In the genomic region with DNA sequence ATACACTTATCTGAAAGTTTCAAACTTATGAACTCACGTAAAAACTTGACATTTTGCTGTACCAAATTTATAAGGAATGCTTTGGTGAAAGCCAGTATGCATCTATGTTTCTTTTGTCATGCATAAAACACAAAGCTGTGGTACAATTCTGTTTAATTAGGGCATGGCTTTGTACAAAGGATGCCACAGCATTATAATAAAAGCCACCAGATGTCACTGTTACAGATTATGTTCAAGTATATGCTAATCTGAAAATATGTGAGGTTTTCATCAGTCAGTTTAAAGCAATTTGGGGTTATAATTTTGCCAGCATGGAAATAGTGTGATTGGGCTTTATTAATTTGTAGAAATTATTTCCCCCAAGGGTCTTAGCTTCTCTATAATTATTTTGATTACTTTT, we compare ENCODE assay signal across 10 cellular contexts.
A peak's percentile ranks its signal among the peaks of the same experiment; 100 is the strongest.
DNase-seq lines count a peak whose midpoint lies in the region; ATAC-seq and TF ChIP-seq lines count a peak whose summit lies in the region.
"Had no signal": no experiment of that assay in that cellular context is flagged by ENCODE, and none has a peak within 500 bp of the region (broad histone marks: within the 10 kb centered on the region; RNA-seq: fewer than 3 reads in every experiment).

No MANE protein-coding gene starts in this region.

- no peak overlapping the region for H3K27ac ChIP-seq in lower lobe of right lung
- H3K27ac ChIP-seq: gastroesophageal sphincter had no signal

- no peak overlapping the region for H3K4me3 ChIP-seq in lower lobe of right lung
- H3K4me3 ChIP-seq: gastroesophageal sphincter had no signal

- TF ChIP-seq CTCF in GM12873 (IDR thresholded peaks at IDR 0.05; ENCODE audit: insufficient read depth, low read depth, low read length, missing control alignments) (peak; percentile 37), lower lobe of right lung (IDR thresholded peaks at IDR 0.05) (peak; percentile 8)

- H3K36me3 ChIP-seq in lower lobe of right lung, result no peaks in the 10 kb centered on the region
- H3K36me3 ChIP-seq: gastroesophageal sphincter had no signal

- H3K9me3 ChIP-seq in lower lobe of right lung, result no peaks in the 10 kb centered on the region
- H3K9me3 ChIP-seq: gastroesophageal sphincter had no signal

- H3K27me3 ChIP-seq in lower lobe of right lung (ENCODE audit: low read depth), result no peaks in the 10 kb centered on the region
- H3K27me3 ChIP-seq: gastroesophageal sphincter had no signal

- in situ Hi-C loops in SK-MEL-5 (cut with HindIII; ENCODE audit: low pct_unique_long_range_greater_than_20kb, low sequenced_read_pairs), result no loop called here

- ATAC-seq in HG02852 (IDR thresholded peaks at IDR 0.05; ENCODE audit: unreplicated experiment) (peak; percentile 62), lower lobe of right lung (no peak), GM19452 (IDR thresholded peaks at IDR 0.05; ENCODE audit: unreplicated experiment) (no peak)
- ATAC-seq: gastroesophageal sphincter had no signal

- DNase-seq in SK-MEL-5 (ENCODE audit: low read depth, low spot score), result peak; percentile 5
- no peak for DNase-seq in lower lobe of right lung
- no peak for DNase-seq in middle frontal gyrus (ENCODE audit: extremely low spot score, low spot score)
- no peak for DNase-seq in nucleus accumbens (lab: John Stamatoyannopoulos, UW)
- DNase-seq in activated T-cell treated with anti-CD3 and anti-CD28 coated beads for 4 hours, result no peak
- DNase-seq: activated CD4-positive, alpha-beta T cell treated with anti-CD3 and anti-CD28 coated beads, Interleukin-2, amount 10 ng/mL, durations not matched to agents 7 days and 5 days had no signal

- intact Hi-C loops in lower lobe of right lung (cut with DNase I), result no loop called here

- H3K4me1 ChIP-seq in lower lobe of right lung, result no peaks in the 10 kb centered on the region
- H3K4me1 ChIP-seq: gastroesophageal sphincter had no signal
